Comparison of ENCODE assay signal across 19 cellular contexts in the genomic region with DNA sequence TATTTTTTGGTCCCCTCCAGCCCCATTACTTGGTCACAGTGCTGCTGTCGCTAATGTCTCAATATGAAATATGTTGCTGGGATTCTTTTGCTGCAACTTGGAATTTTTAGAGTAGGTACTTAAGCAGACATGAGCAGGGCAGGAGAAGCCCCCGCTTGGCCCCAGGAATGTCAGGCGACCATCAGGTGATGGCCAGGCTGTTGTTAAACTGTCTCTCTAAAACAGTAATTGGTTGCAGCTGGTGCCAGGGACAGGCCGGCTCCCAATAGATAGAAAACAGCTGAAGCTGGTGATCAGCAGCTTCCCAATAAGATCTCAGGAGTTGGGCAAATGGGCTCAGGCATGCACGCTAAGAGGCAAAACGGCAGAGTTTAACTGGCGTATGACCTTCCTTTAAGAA.
DNase-seq lines count a peak whose midpoint lies in the region; FAIRE-seq and TF ChIP-seq lines count a peak whose summit lies in the region.
"Had no signal": no experiment of that assay in that cellular context is flagged by ENCODE, and none has a peak within 500 bp of the region (broad histone marks: within the 10 kb centered on the region; RNA-seq: fewer than 3 reads in every experiment).

No MANE protein-coding gene starts in this region.

- H2AFZ ChIP-seq in Loucy (ENCODE audit: low read length) (0 out of 2 replicates have a peak overlapping the region, but pooled peaks have one; percentile 49), astrocyte (ENCODE audit: low read depth, low read length) (no peak overlapping the region), mesenchymal stem cell (ENCODE audit: low read depth, low read length) (no peak overlapping the region)

- no peaks in the 10 kb centered on the region for H3K36me3 Mint-ChIP-seq in astrocyte (ENCODE audit: low read depth, unreplicated experiment)
- H3K36me3 Mint-ChIP-seq: CD4-positive, alpha-beta memory T cell had no signal

- H2BK12ac ChIP-seq in mesenchymal stem cell (ENCODE audit: low read length in 2 of 2) = peak overlapping the region in 1 of 2 experiments; percentile 57

- H3K9me3 ChIP-seq in Loucy (ENCODE audit: insufficient read depth, low read depth, low read length) (peaks cover 3% of the 10 kb centered on the region; the same call in 1 of the 2 replicates), astrocyte (ENCODE audit: insufficient read depth, low read depth, low read length) (no peaks in the 10 kb centered on the region), mesenchymal stem cell (ENCODE audit: control insufficient read depth, low read length) (peaks cover 9% of the 10 kb centered on the region)

- H2BK15ac ChIP-seq in mesenchymal stem cell (ENCODE audit: low read depth, poor library complexity, severe bottlenecking) = peak overlapping the region; percentile 58

- H4K20me1 ChIP-seq in Loucy (ENCODE audit: insufficient read depth, low read length, poor library complexity, severe bottlenecking) = no peaks in the 10 kb centered on the region
- no peaks in the 10 kb centered on the region for H4K20me1 ChIP-seq in astrocyte (ENCODE audit: insufficient read depth, low read length)
- H4K20me1 ChIP-seq: BLaER1 had no signal

- no peak overlapping the region for H3K27ac Mint-ChIP-seq in astrocyte (ENCODE audit: unreplicated experiment)

- WGBS in mesenchymal stem cell = 74% methylated on average over 7 of the region's 7 CpGs

- H3K27me3 ChIP-seq in Loucy (ENCODE audit: insufficient read depth, low read length, poor library complexity, severe bottlenecking) = no peaks in the 10 kb centered on the region
- no peaks in the 10 kb centered on the region for H3K27me3 ChIP-seq in astrocyte (ENCODE audit: insufficient read depth, low read length)
- no peaks in the 10 kb centered on the region for H3K27me3 ChIP-seq in mesenchymal stem cell (ENCODE audit: control insufficient read depth in 1 of 2, insufficient read depth in 1 of 2, low read length in 2 of 2)
- H3K27me3 ChIP-seq: BLaER1 had no signal

- H3K9ac ChIP-seq in Loucy (ENCODE audit: low read depth, low read length, poor library complexity, severe bottlenecking) (no peak overlapping the region), astrocyte (ENCODE audit: low read length) (no peak overlapping the region), mesenchymal stem cell (ENCODE audit: low read length) (no peak overlapping the region)
- H3K9ac ChIP-seq: BLaER1 had no signal

- no peak for TF ChIP-seq CTCF in Loucy (conservative IDR thresholded peaks at IDR 0.05; ENCODE audit: low read length)
- TF ChIP-seq CTCF in astrocyte (IDR thresholded peaks at IDR 0.05; ENCODE audit: insufficient read depth, low read depth, low read length) = no peak
- no peak for TF ChIP-seq CTCF in retinal pigment epithelial cell (conservative IDR thresholded peaks at IDR 0.05; ENCODE audit: low read depth, low read length)

- H3K14ac ChIP-seq in mesenchymal stem cell (ENCODE audit: low read length in 2 of 2) = peak overlapping the region in 1 of 2 experiments; percentile 39

- H3K4ac ChIP-seq in mesenchymal stem cell (ENCODE audit: low read depth in 1 of 2, low read length in 2 of 2) = no peak overlapping the region

- FAIRE-seq in astrocyte (lab: Jason Lieb, UNC) = no peak
- FAIRE-seq: A549, GM19239, H1 had no signal

- no peak overlapping the region for H2AK5ac ChIP-seq in mesenchymal stem cell (ENCODE audit: low read length, severe bottlenecking)

- H2BK5ac ChIP-seq in mesenchymal stem cell (ENCODE audit: low read depth, low read length, poor library complexity, severe bottlenecking) = no peak overlapping the region

- no peaks in the 10 kb centered on the region for H3K27me3 Mint-ChIP-seq in astrocyte (ENCODE audit: low read depth, unreplicated experiment)
- H3K27me3 Mint-ChIP-seq: CD4-positive, alpha-beta memory T cell had no signal

- peak overlapping the region; percentile 40 for H2BK120ac ChIP-seq in mesenchymal stem cell (ENCODE audit: low read depth, low read length)

- DNase-seq in astrocyte (ENCODE audit: low read depth) = no peak
- no peak for DNase-seq in mesenchymal stem cell
- peak; percentile 9 for DNase-seq in retinal pigment epithelial cell (ENCODE audit: low read depth)
- DNase-seq in NCI-H1694 treated with DMSO at 0.1 percent for 48 hours (lab: John Stamatoyannopoulos, UW) = no peak
- no peak for DNase-seq in GM19240 (ENCODE audit: insufficient read length, low spot score)
- no peak for DNase-seq in H4 (ENCODE audit: low spot score)
- DNase-seq: CD4-positive, alpha-beta memory T cell; GF-D8; NCI-H1105 treated with DMSO at 0.1 percent for 48 hours; NCI-H187; NCI-H2107; NCI-H524; RPMI8226; SHP77 treated with DMSO at 0.1 percent for 48 hours had no signal

- H3K9me2 ChIP-seq in Loucy (replicated peaks; ENCODE audit: low read depth, low read length) = no peaks in the 10 kb centered on the region

- H3K79me1 ChIP-seq in mesenchymal stem cell (replicated peaks; ENCODE audit: low read length, poor library complexity, severe bottlenecking) = no peaks in the 10 kb centered on the region

- H3K27ac ChIP-seq in astrocyte (ENCODE audit: low read depth, low read length) (peak overlapping the region; percentile 40), mesenchymal stem cell (ENCODE audit: low read length, poor library complexity, severe bottlenecking) (no peak overlapping the region)
- H3K27ac ChIP-seq: BLaER1 had no signal

- H3K4me2 ChIP-seq in Loucy (ENCODE audit: low read depth, low read length, poor library complexity, severe bottlenecking) (no peak overlapping the region), astrocyte (ENCODE audit: low read length) (no peak overlapping the region), mesenchymal stem cell (ENCODE audit: low read length, poor library complexity, severe bottlenecking) (no peak overlapping the region)
- H3K4me2 ChIP-seq: A549, BLaER1 had no signal

- H3K9me3 Mint-ChIP-seq in astrocyte (ENCODE audit: unreplicated experiment) = peaks cover 8% of the 10 kb centered on the region

- H3K79me2 ChIP-seq in Loucy (ENCODE audit: insufficient read depth, low read length) (no peaks in the 10 kb centered on the region), astrocyte (ENCODE audit: insufficient read depth, low read length) (no peaks in the 10 kb centered on the region)

- peaks cover 17% of the 10 kb centered on the region for H3K4me1 Mint-ChIP-seq in astrocyte (ENCODE audit: low read depth, unreplicated experiment)

- no peaks in the 10 kb centered on the region for H3K36me3 ChIP-seq in Loucy (ENCODE audit: insufficient read depth, low read length)
- H3K36me3 ChIP-seq in astrocyte (ENCODE audit: insufficient read depth, low read length) = no peaks in the 10 kb centered on the region
- H3K36me3 ChIP-seq in mesenchymal stem cell (ENCODE audit: control insufficient read depth in 1 of 2, insufficient read depth in 2 of 2, low read depth in 1 of 2, low read length in 2 of 2) = no peaks in the 10 kb centered on the region
- H3K36me3 ChIP-seq: BLaER1 had no signal

- H3K23ac ChIP-seq in mesenchymal stem cell (ENCODE audit: low read length in 2 of 2) = no peak overlapping the region

- no peaks in the 10 kb centered on the region for H3F3A ChIP-seq in Loucy (ENCODE audit: low read depth)

- peak overlapping the region in 1 of 2 experiments; percentile 58 for H3K18ac ChIP-seq in mesenchymal stem cell (ENCODE audit: low read depth in 1 of 2, low read length in 2 of 2)

- H3K4me3 ChIP-seq in Loucy (ENCODE audit: low read length, poor library complexity, severe bottlenecking) (no peak overlapping the region), astrocyte (ENCODE audit: insufficient read depth, low read depth, low read length) (no peak overlapping the region), mesenchymal stem cell (ENCODE audit: insufficient read depth in 1 of 2, low read depth in 1 of 2, low read length in 2 of 2) (no peak overlapping the region), retinal pigment epithelial cell (ENCODE audit: low read length) (no peak overlapping the region)
- H3K4me3 ChIP-seq: A549, BLaER1 had no signal

- H3K4me1 ChIP-seq in Loucy (ENCODE audit: insufficient read depth, low read length, poor library complexity, severe bottlenecking) = peaks cover 49% of the 10 kb centered on the region
- H3K4me1 ChIP-seq in astrocyte (ENCODE audit: insufficient read depth, low read length) = peaks cover 10% of the 10 kb centered on the region
- H3K4me1 ChIP-seq in mesenchymal stem cell (ENCODE audit: control insufficient read depth, insufficient read depth, low read depth, low read length) = no peaks in the 10 kb centered on the region

- no peak overlapping the region for H4K91ac ChIP-seq in mesenchymal stem cell (ENCODE audit: low read length)

- H4K8ac ChIP-seq in mesenchymal stem cell (ENCODE audit: low read length) = no peak overlapping the region

- no peak overlapping the region for H3K4me3 Mint-ChIP-seq in astrocyte (ENCODE audit: unreplicated experiment)
- H3K4me3 Mint-ChIP-seq: CD4-positive, alpha-beta memory T cell had no signal
